Comparison of ENCODE assay signal across 8 cellular contexts in genomic region chr19:47243364-47243775, GRCh38. TPM values are rescaled to one million over a fixed set of nuclear protein-coding genes. Genes with fewer than 3 reads are reported as not detected.
DNase-seq lines count a peak whose midpoint lies in the region; ATAC-seq and TF ChIP-seq lines count a peak whose summit lies in the region.

No MANE protein-coding gene starts in this region.

- H2AFZ ChIP-seq in neuron (ENCODE audit: low read depth, low read length), result no peak overlapping the region

- no peaks in the 10 kb centered on the region for H3K27me3 ChIP-seq in CD8-positive, alpha-beta memory T cell (ENCODE audit: insufficient read depth, low read length, poor library complexity, severe bottlenecking)
- H3K27me3 ChIP-seq in ectodermal cell (ENCODE audit: control insufficient read depth, insufficient read depth, low read length, poor library complexity, severe bottlenecking), result peaks cover 54% of the 10 kb centered on the region
- no peaks in the 10 kb centered on the region for H3K27me3 ChIP-seq in neuron (ENCODE audit: insufficient read depth, low read length)

- CTCF ChIA-PET in CD8-positive, alpha-beta memory T cell (lab: Charles Lee), result interaction anchor here (1.1 to 10.5 kb wide), 14 partner anchors 10 to 196 kb away, joined by 4 to 342 read pairs (median 22); partner anchors contain the start of genes CCDC9 and ZC3H4

- peaks cover 46% of the 10 kb centered on the region for H3K4me1 ChIP-seq in CD8-positive, alpha-beta memory T cell (ENCODE audit: insufficient read depth, low read length)
- peaks cover 6% of the 10 kb centered on the region for H3K4me1 ChIP-seq in ectodermal cell (ENCODE audit: control insufficient read depth, insufficient read depth, low read length)
- peaks cover 39% of the 10 kb centered on the region for H3K4me1 ChIP-seq in neuron (ENCODE audit: insufficient read depth, low read length)

- H3K27ac Mint-ChIP-seq in CD8-positive, alpha-beta memory T cell, result peak overlapping the region in 7 of 8 donors; percentile 44 to 93 (median 92)

- TF ChIP-seq CTCF in NB4 (IDR thresholded peaks at IDR 0.05; ENCODE audit: low read depth, low read length), result no peak

- no peaks in the 10 kb centered on the region for H3K9me3 ChIP-seq in CD8-positive, alpha-beta memory T cell (ENCODE audit: low read length)
- no peaks in the 10 kb centered on the region for H3K9me3 ChIP-seq in ectodermal cell (ENCODE audit: control insufficient read depth, low read length)
- H3K9me3 ChIP-seq in neuron (ENCODE audit: low read length), result no peaks in the 10 kb centered on the region

- H3K4me3 Mint-ChIP-seq in CD8-positive, alpha-beta memory T cell, result peak overlapping the region; percentile 57 to 89 (median 77)

- ATAC-seq in HG03520 (IDR thresholded peaks at IDR 0.05; ENCODE audit: unreplicated experiment) (no peak), HG02938 (IDR thresholded peaks at IDR 0.05; ENCODE audit: unreplicated experiment) (no peak)

- no peaks in the 10 kb centered on the region for H3K36me3 ChIP-seq in CD8-positive, alpha-beta memory T cell (ENCODE audit: insufficient read depth, low read length)
- no peaks in the 10 kb centered on the region for H3K36me3 ChIP-seq in ectodermal cell (ENCODE audit: control insufficient read depth, insufficient read depth, low read length)
- H3K36me3 ChIP-seq in neuron (ENCODE audit: insufficient read depth, low read length), result no peaks in the 10 kb centered on the region

- H3K27me3 Mint-ChIP-seq in CD8-positive, alpha-beta memory T cell, result peaks cover 0 to 1% of the 10 kb centered on the region in 2 donors

- peak overlapping the region; percentile 63 for H3K27ac ChIP-seq in CD8-positive, alpha-beta memory T cell (ENCODE audit: low read depth, low read length)
- H3K27ac ChIP-seq in ectodermal cell (ENCODE audit: insufficient read depth, low read depth, low read length, poor library complexity, severe bottlenecking), result no peak overlapping the region

- H3K36me3 Mint-ChIP-seq in CD8-positive, alpha-beta memory T cell, result no peaks in the 10 kb centered on the region

- POLR2A ChIA-PET in CD8-positive, alpha-beta memory T cell (lab: Charles Lee), result interaction anchor here (0.9 to 2.5 kb wide), 12 partner anchors 11 to 131 kb away, joined by 3 to 77 read pairs (median 14); partner anchors contain the start of genes CCDC9, INAFM1 and ZC3H4

- TF ChIP-seq POLR2A in NB4 (IDR thresholded peaks at IDR 0.05; ENCODE audit: extremely low read depth, insufficient read length), result no peak

- H3K4me3 ChIP-seq in CD8-positive, alpha-beta memory T cell (ENCODE audit: low read length), result peak overlapping the region; percentile 64
- H3K4me3 ChIP-seq in NB4 (ENCODE audit: low read depth, low read length) (peak overlapping the region; percentile 12), ectodermal cell (ENCODE audit: insufficient read depth, low read depth, low read length) (peak overlapping the region; percentile 34), neuron (ENCODE audit: low read length) (peak overlapping the region; percentile 35)

- no peak for DNase-seq in CD8-positive, alpha-beta memory T cell
- DNase-seq in NB4 (ENCODE audit: low read depth) (no peak), cerebellar cortex (ENCODE audit: low spot score) (no peak), NCI-H2029 (lab: John Stamatoyannopoulos, UW) (no peak)

- WGBS in ectodermal cell, 2 experiments, result 20 to 22% methylated on average over 9 of the region's 9 CpGs

- no peaks in the 10 kb centered on the region for H3K9me3 Mint-ChIP-seq in CD8-positive, alpha-beta memory T cell

- peaks cover 12 to 33% (median 32%) of the 10 kb centered on the region in 3 donors for H3K4me1 Mint-ChIP-seq in CD8-positive, alpha-beta memory T cell

RNA-seq across cellular contexts. Expression of gene BBC3, which starts 12.4 kb away (rescaled TPM):
- 10 to 100 TPM; 19.8 to 20.1 TPM for total RNA-seq in CD8-positive, alpha-beta memory T cell
- polyA plus RNA-seq in CD8-positive, alpha-beta memory T cell, result 8.3 TPM
- 17.5 TPM for polyA plus RNA-seq in ectodermal cell (2013, experiment 1 of 4)
- polyA plus RNA-seq in ectodermal cell (2013, experiment 2 of 4), result 15.1 TPM
- 14.1 TPM for polyA plus RNA-seq in ectodermal cell (2013, experiment 3 of 4)
- polyA plus RNA-seq in ectodermal cell (2013, experiment 4 of 4), result 15.8 TPM

RNA-seq across cellular contexts. Expression of gene CCDC9, which starts 13.0 kb away (rescaled TPM):
- 10 to 100 TPM; 20.4 to 23.1 TPM for total RNA-seq in CD8-positive, alpha-beta memory T cell
- 9.4 TPM for polyA plus RNA-seq in CD8-positive, alpha-beta memory T cell
- 35.5 TPM for polyA plus RNA-seq in ectodermal cell (2013, experiment 1 of 4)
- polyA plus RNA-seq in ectodermal cell (2013, experiment 2 of 4), result 34.5 TPM
- polyA plus RNA-seq in ectodermal cell (2013, experiment 3 of 4), result 21.2 TPM
- polyA plus RNA-seq in ectodermal cell (2013, experiment 4 of 4), result 21.1 TPM

RNA-seq across cellular contexts. Expression of gene INAFM1, which starts 31.3 kb away (rescaled TPM):
- total RNA-seq in CD8-positive, alpha-beta memory T cell, result 1 to 10 TPM; 7.3 to 9.3 TPM
- polyA plus RNA-seq in CD8-positive, alpha-beta memory T cell, result 2.3 TPM
- polyA plus RNA-seq in ectodermal cell (2013, experiment 1 of 4), result 8.4 TPM
- 9.1 TPM for polyA plus RNA-seq in ectodermal cell (2013, experiment 2 of 4)
- 9.6 TPM for polyA plus RNA-seq in ectodermal cell (2013, experiment 3 of 4)
- 10.0 TPM for polyA plus RNA-seq in ectodermal cell (2013, experiment 4 of 4)

Comparison
In these comparisons a context has a peak if more than half of its experiments do, and no peak if none do; other contexts are left out.
1. H3K4me3 ChIP-seq: peak in every context shown above with its lines; median percentile 64 in CD8-positive, alpha-beta memory T cell; 35 in neuron; 34 in ectodermal cell; 12 in NB4.